ENCODE assay signal across 8 cellular contexts in genomic region chr1:905071-905749, GRCh38. TPM values are rescaled to one million over a fixed set of nuclear protein-coding genes. Genes with fewer than 3 reads are reported as not detected.
A peak's percentile ranks its signal among the peaks of the same experiment; 100 is the strongest.
DNase-seq lines count a peak whose midpoint lies in the region; ATAC-seq and TF ChIP-seq lines count a peak whose summit lies in the region.

No MANE protein-coding gene starts in this region.

- H3K27ac ChIP-seq in HUES6 (ENCODE audit: low read depth, low read length) = no peak overlapping the region

- no peaks in the 10 kb centered on the region for H3K9me3 Mint-ChIP-seq in Calu3 (ENCODE audit: low read depth, unreplicated experiment)
- no peaks in the 10 kb centered on the region for H3K9me3 Mint-ChIP-seq in activated naive CD8-positive, alpha-beta T cell treated with anti-CD3 and anti-CD28 coated beads, Interleukin-2, amount 50 U/mL, for 24 hours
- no peaks in the 10 kb centered on the region for H3K9me3 Mint-ChIP-seq in stimulated activated naive CD8-positive, alpha-beta T cell treated with anti-CD3 and anti-CD28 coated beads, Interleukin-15, Interleukin-2, amounts not matched to agents 100 ng/mL and 50 ng/mL, for 24 hours

- no TSS peak for BruUV-seq in Calu3 (replicated peaks; lab: Mats Ljungman, UMichigan)

- no peaks in the 10 kb centered on the region for H3K4me1 Mint-ChIP-seq in Calu3 (ENCODE audit: low read depth, unreplicated experiment)
- peaks cover 7% of the 10 kb centered on the region for H3K4me1 Mint-ChIP-seq in activated naive CD8-positive, alpha-beta T cell treated with anti-CD3 and anti-CD28 coated beads, Interleukin-2, amount 50 U/mL, for 24 hours
- peaks cover 5% of the 10 kb centered on the region for H3K4me1 Mint-ChIP-seq in stimulated activated naive CD8-positive, alpha-beta T cell treated with anti-CD3 and anti-CD28 coated beads, Interleukin-15, Interleukin-2, amounts not matched to agents 100 ng/mL and 50 ng/mL, for 24 hours (ENCODE audit: low read depth)

- H3K4me3 ChIP-seq in HUES6 (ENCODE audit: low read depth, low read length) (peak overlapping the region; percentile 63), iPS-18c (ENCODE audit: insufficient read depth, low read depth, low read length) (peak overlapping the region; percentile 55; the same call in 1 of the 2 replicates)

- ATAC-seq in activated naive CD8-positive, alpha-beta T cell treated with anti-CD3 and anti-CD28 coated beads, Interleukin-2, amount 50 U/mL, for 24 hours = no peak

- H3K4me3 Mint-ChIP-seq in Calu3 (ENCODE audit: low read depth, unreplicated experiment) = peak overlapping the region; percentile 72
- H3K4me3 Mint-ChIP-seq in activated naive CD8-positive, alpha-beta T cell treated with anti-CD3 and anti-CD28 coated beads, Interleukin-2, amount 50 U/mL, for 24 hours = peak overlapping the region; percentile 51
- H3K4me3 Mint-ChIP-seq in stimulated activated naive CD8-positive, alpha-beta T cell treated with anti-CD3 and anti-CD28 coated beads, Interleukin-15, Interleukin-2, amounts not matched to agents 100 ng/mL and 50 ng/mL, for 24 hours = peak overlapping the region; percentile 60

- no peak overlapping the region for H3K27ac Mint-ChIP-seq in Calu3 (ENCODE audit: unreplicated experiment)
- H3K27ac Mint-ChIP-seq in activated naive CD8-positive, alpha-beta T cell treated with anti-CD3 and anti-CD28 coated beads, Interleukin-2, amount 50 U/mL, for 24 hours = no peak overlapping the region
- no peak overlapping the region for H3K27ac Mint-ChIP-seq in stimulated activated naive CD8-positive, alpha-beta T cell treated with anti-CD3 and anti-CD28 coated beads, Interleukin-15, Interleukin-2, amounts not matched to agents 100 ng/mL and 50 ng/mL, for 24 hours

- H3K36me3 Mint-ChIP-seq in Calu3 (ENCODE audit: insufficient read depth, unreplicated experiment) = peaks cover 9% of the 10 kb centered on the region
- H3K36me3 Mint-ChIP-seq in activated naive CD8-positive, alpha-beta T cell treated with anti-CD3 and anti-CD28 coated beads, Interleukin-2, amount 50 U/mL, for 24 hours (ENCODE audit: low read depth) = no peaks in the 10 kb centered on the region
- H3K36me3 Mint-ChIP-seq in stimulated activated naive CD8-positive, alpha-beta T cell treated with anti-CD3 and anti-CD28 coated beads, Interleukin-15, Interleukin-2, amounts not matched to agents 100 ng/mL and 50 ng/mL, for 24 hours (ENCODE audit: low read depth) = peaks cover 6% of the 10 kb centered on the region

- H3K27me3 ChIP-seq in HUES6 (ENCODE audit: control insufficient read depth, insufficient read depth, low read length) = peaks cover 78% of the 10 kb centered on the region

- no peak for DNase-seq in Calu3
- DNase-seq in activated naive CD8-positive, alpha-beta T cell treated with anti-CD3 and anti-CD28 coated beads, Interleukin-2, amount 50 U/mL, for 24 hours = no peak
- DNase-seq in DMS 273 (lab: John Stamatoyannopoulos, UW; ENCODE audit: unreplicated experiment) = no peak
- no peak for DNase-seq in activated gamma-delta T cell treated with Interleukin-2 at 50 U/mL for 16 hours
- no peak for DNase-seq in cerebellar cortex (ENCODE audit: low spot score)

- peaks cover 37% of the 10 kb centered on the region for H3K27me3 Mint-ChIP-seq in Calu3 (ENCODE audit: unreplicated experiment)
- peaks cover 42% of the 10 kb centered on the region for H3K27me3 Mint-ChIP-seq in activated naive CD8-positive, alpha-beta T cell treated with anti-CD3 and anti-CD28 coated beads, Interleukin-2, amount 50 U/mL, for 24 hours
- H3K27me3 Mint-ChIP-seq in stimulated activated naive CD8-positive, alpha-beta T cell treated with anti-CD3 and anti-CD28 coated beads, Interleukin-15, Interleukin-2, amounts not matched to agents 100 ng/mL and 50 ng/mL, for 24 hours = peaks cover 52% of the 10 kb centered on the region

- TF ChIP-seq CTCF in Calu3 (IDR thresholded peaks at IDR 0.05; ENCODE audit: unreplicated experiment) = no peak

- H3K9me3 ChIP-seq in HUES6 (ENCODE audit: control insufficient read depth, insufficient read depth, low read depth, low read length) = no peaks in the 10 kb centered on the region
- peaks cover 6% of the 10 kb centered on the region for H3K9me3 ChIP-seq in iPS-18c (ENCODE audit: control insufficient read depth, insufficient read depth, low read length)

- intact Hi-C loops in Calu3 (cut with micrococcal nuclease; ENCODE audit: unreplicated experiment) = no loop called here

- CTCF ChIA-PET in Calu3 (lab: Charles Lee) = interaction anchor here (1.3 to 1.7 kb wide), 2 partner anchors 33 to 71 kb away, joined by 7 to 13 read pairs; no protein-coding TSS in a partner anchor

- H3K9ac ChIP-seq in HUES6 (ENCODE audit: low read length) = peak overlapping the region; percentile 15

- peaks cover 3% of the 10 kb centered on the region for H3K4me1 ChIP-seq in HUES6 (ENCODE audit: control insufficient read depth, insufficient read depth, low read length)

- H3K36me3 ChIP-seq in HUES6 (ENCODE audit: control insufficient read depth, insufficient read depth, low read length) = no peaks in the 10 kb centered on the region

RNA-seq across cellular contexts. Expression of gene SAMD11, which starts 18.5 kb away (rescaled TPM):
- total RNA-seq in Calu3 (2022) = 0.27 and 0.54 TPM in 2 replicates

RNA-seq across cellular contexts. Expression of gene NOC2L, which starts 53.8 kb away (rescaled TPM):
- 98.6 and 107 TPM in 2 replicates for total RNA-seq in Calu3 (2022)

RNA-seq across cellular contexts. Expression of gene KLHL17, which starts 55.2 kb away (rescaled TPM):
- total RNA-seq in Calu3 (2022) = 27.1 and 27.8 TPM in 2 replicates
